In genomic region chr19:33467851-33468250, GRCh38 we compare ENCODE assay signal across 21 cellular contexts.
"Had no signal": no experiment of that assay in that cellular context is flagged by ENCODE, and none has a peak within 500 bp of the region (broad histone marks: within the 10 kb centered on the region; RNA-seq: fewer than 3 reads in every experiment).

No MANE protein-coding gene starts in this region.

- H3K27ac ChIP-seq: colonic mucosa, gastroesophageal sphincter, heart left ventricle, pancreas, sigmoid colon, testis, vagina, VCaP had no signal

- H3K27me3 Mint-ChIP-seq: activated naive CD8-positive, alpha-beta T cell treated with anti-CD3 and anti-CD28 coated beads for 36 hours; activated T-helper 17 cell treated with anti-CD3 and anti-CD28 coated beads, Interleukin-2, amount 50 U/mL, for 72 hours; central memory CD8-positive, alpha-beta T cell; naive thymus-derived CD4-positive, alpha-beta T cell had no signal

- H3K27me3 ChIP-seq: colonic mucosa, gastroesophageal sphincter, heart left ventricle, pancreas, sigmoid colon, testis, vagina had no signal

- H3K9me3 Mint-ChIP-seq: activated naive CD8-positive, alpha-beta T cell treated with anti-CD3 and anti-CD28 coated beads for 36 hours; activated T-helper 17 cell treated with anti-CD3 and anti-CD28 coated beads, Interleukin-2, amount 50 U/mL, for 72 hours; central memory CD8-positive, alpha-beta T cell; naive thymus-derived CD4-positive, alpha-beta T cell had no signal

- ATAC-seq: activated T-helper 17 cell treated with anti-CD3 and anti-CD28 coated beads, Interleukin-2, amount 50 U/mL, for 72 hours; gastroesophageal sphincter; left colon; naive thymus-derived CD4-positive, alpha-beta T cell; SK-N-SH treated with all-trans-retinoic acid at 6 μM for 48 hours had no signal

- H3K4me3 ChIP-seq: colonic mucosa, gastroesophageal sphincter, heart left ventricle, lung, pancreas, sigmoid colon, smooth muscle cell, testis, vagina had no signal

- H3K4me1 ChIP-seq: colonic mucosa, pancreas, testis, vagina had no signal

- H3K4me1 Mint-ChIP-seq: activated naive CD8-positive, alpha-beta T cell treated with anti-CD3 and anti-CD28 coated beads for 36 hours; central memory CD8-positive, alpha-beta T cell had no signal

- H3K36me3 ChIP-seq: colonic mucosa had no signal

- H3K27ac Mint-ChIP-seq: activated naive CD8-positive, alpha-beta T cell treated with anti-CD3 and anti-CD28 coated beads for 36 hours; activated T-helper 17 cell treated with anti-CD3 and anti-CD28 coated beads, Interleukin-2, amount 50 U/mL, for 72 hours; naive thymus-derived CD4-positive, alpha-beta T cell had no signal

- DNase-seq: activated CD4-positive, alpha-beta T cell treated with anti-CD3 and anti-CD28 coated beads for 1 hour; activated naive CD4-positive, alpha-beta T cell treated with Interleukin-2 at 50 U/mL for 16 hours; activated naive CD8-positive, alpha-beta T cell treated with anti-CD3 and anti-CD28 coated beads for 36 hours; colonic mucosa; left colon; naive thymus-derived CD4-positive, alpha-beta T cell; sigmoid colon; stimulated activated CD4-positive, alpha-beta T cell treated with anti-CD3 and anti-CD28 coated beads, Interleukin-2, amount 100 ng/mL, for 48 hours; stimulated activated naive CD4-positive, alpha-beta T cell; testis; trophoblast cell had no signal

- H3K36me3 Mint-ChIP-seq: activated naive CD8-positive, alpha-beta T cell treated with anti-CD3 and anti-CD28 coated beads for 36 hours had no signal

- H3K4me3 Mint-ChIP-seq: activated naive CD8-positive, alpha-beta T cell treated with anti-CD3 and anti-CD28 coated beads for 36 hours; activated T-helper 17 cell treated with anti-CD3 and anti-CD28 coated beads, Interleukin-2, amount 50 U/mL, for 72 hours; central memory CD8-positive, alpha-beta T cell; naive thymus-derived CD4-positive, alpha-beta T cell had no signal

- H3K9me3 ChIP-seq: colonic mucosa, gastroesophageal sphincter, heart left ventricle, pancreas, sigmoid colon, testis, vagina had no signal
